19 cellular contexts compared by ENCODE assay signal in genomic region chr19:30402790-30403189, GRCh38. TPM values are rescaled to one million over a fixed set of nuclear protein-coding genes. Genes with fewer than 3 reads are reported as not detected.
"Had no signal": no experiment of that assay in that cellular context is flagged by ENCODE, and none has a peak within 500 bp of the region (broad histone marks: within the 10 kb centered on the region; RNA-seq: fewer than 3 reads in every experiment).

No MANE protein-coding gene starts in this region.

- H3K27ac ChIP-seq: lower lobe of right lung, parathyroid adenoma, right atrium auricular region, skin epidermis had no signal

- H3K9me3 ChIP-seq: lower lobe of right lung, right atrium auricular region, tibial nerve had no signal

- H3K27ac Mint-ChIP-seq: activated CD8-positive, alpha-beta memory T cell treated with anti-CD3 and anti-CD28 coated beads, Interleukin-2, amount 10 ng/mL, durations not matched to agents 7 days and 5 days; activated naive CD4-positive, alpha-beta T cell treated with anti-CD3 and anti-CD28 coated beads, Interleukin-2, amount 10 ng/mL, durations not matched to agents 7 days and 5 days; activated T-helper 2 cell treated with anti-CD3 and anti-CD28 coated beads, Interferon-gamma antibody, Interleukin-2, Interleukin-4, amounts not matched to agents 10 μg/mL and 5 μg/mL and 100 μg/mL, durations not matched to agents 14 hours and 24 hours and 36 hours; stimulated activated naive B cell treated with anti-CD40 and anti-IgM and Interleukin-4, amounts not matched to agents 10 μg/mL and 1 μg/mL and 100 μg/mL, for 72 hours; T-cell had no signal

- H3K27me3 Mint-ChIP-seq: activated CD8-positive, alpha-beta memory T cell treated with anti-CD3 and anti-CD28 coated beads, Interleukin-2, amount 10 ng/mL, durations not matched to agents 7 days and 5 days; activated naive CD4-positive, alpha-beta T cell treated with anti-CD3 and anti-CD28 coated beads, Interleukin-2, amount 10 ng/mL, durations not matched to agents 7 days and 5 days had no signal

- ATAC-seq: activated CD8-positive, alpha-beta memory T cell treated with anti-CD3 and anti-CD28 coated beads, Interleukin-2, amount 10 ng/mL, durations not matched to agents 7 days and 5 days; left colon; lower lobe of right lung; stimulated activated naive B cell treated with anti-CD40 and anti-IgM and Interleukin-4, amounts not matched to agents 10 μg/mL and 1 μg/mL and 100 μg/mL, for 72 hours; T-cell had no signal

- H2AFZ ChIP-seq: parathyroid adenoma had no signal

- H3K4me1 ChIP-seq: lower lobe of right lung, parathyroid adenoma, right atrium auricular region had no signal

- H3K4me3 Mint-ChIP-seq: activated CD8-positive, alpha-beta memory T cell treated with anti-CD3 and anti-CD28 coated beads, Interleukin-2, amount 10 ng/mL, durations not matched to agents 7 days and 5 days; activated naive CD4-positive, alpha-beta T cell treated with anti-CD3 and anti-CD28 coated beads, Interleukin-2, amount 10 ng/mL, durations not matched to agents 7 days and 5 days; neural crest cell; stimulated activated naive B cell treated with anti-CD40 and anti-IgM and Interleukin-4, amounts not matched to agents 10 μg/mL and 1 μg/mL and 100 μg/mL, for 72 hours; T-cell had no signal

- H3K27me3 ChIP-seq: right atrium auricular region, tibial nerve had no signal

- H3K36me3 ChIP-seq: lower lobe of right lung, right atrium auricular region, tibial nerve had no signal

- H3K9me3 Mint-ChIP-seq: activated T-helper 2 cell treated with anti-CD3 and anti-CD28 coated beads, Interferon-gamma antibody, Interleukin-2, Interleukin-4, amounts not matched to agents 10 μg/mL and 5 μg/mL and 100 μg/mL, durations not matched to agents 14 hours and 24 hours and 36 hours; neural crest cell had no signal

- H3K4me1 Mint-ChIP-seq: activated CD8-positive, alpha-beta memory T cell treated with anti-CD3 and anti-CD28 coated beads, Interleukin-2, amount 10 ng/mL, durations not matched to agents 7 days and 5 days; activated naive CD4-positive, alpha-beta T cell treated with anti-CD3 and anti-CD28 coated beads, Interleukin-2, amount 10 ng/mL, durations not matched to agents 7 days and 5 days; stimulated activated naive B cell treated with anti-CD40 and anti-IgM and Interleukin-4, amounts not matched to agents 10 μg/mL and 1 μg/mL and 100 μg/mL, for 72 hours; T-cell had no signal

- H3K79me2 ChIP-seq: parathyroid adenoma had no signal

- H3K36me3 Mint-ChIP-seq: activated CD8-positive, alpha-beta memory T cell treated with anti-CD3 and anti-CD28 coated beads, Interleukin-2, amount 10 ng/mL, durations not matched to agents 7 days and 5 days; activated naive CD4-positive, alpha-beta T cell treated with anti-CD3 and anti-CD28 coated beads, Interleukin-2, amount 10 ng/mL, durations not matched to agents 7 days and 5 days; stimulated activated naive B cell treated with anti-CD40 and anti-IgM and Interleukin-4, amounts not matched to agents 10 μg/mL and 1 μg/mL and 100 μg/mL, for 72 hours; T-cell had no signal

- DNase-seq: activated CD4-positive, alpha-beta T cell treated with anti-CD3 and anti-CD28 coated beads, Interleukin-2, amount 50 U/mL, for 4 hours; activated CD4-positive, CD25-positive, alpha-beta regulatory T cell treated with anti-CD3 and anti-CD28 coated beads, Interleukin-2, amount 50 U/mL, for 72 hours; activated CD8-positive, alpha-beta memory T cell treated with anti-CD3 and anti-CD28 coated beads, Interleukin-2, amount 10 ng/mL, durations not matched to agents 7 days and 5 days; activated naive CD4-positive, alpha-beta T cell treated with anti-CD3 and anti-CD28 coated beads, Interleukin-2, amount 10 ng/mL, durations not matched to agents 7 days and 5 days; activated T-cell treated with anti-CD3 and anti-CD28 coated beads, Interleukin-2, amount 50 U/mL, for 1 hour; left colon; lower lobe of right lung; stimulated activated CD4-positive, alpha-beta T cell treated with anti-CD3 and anti-CD28 coated beads, Interleukin-15, amount 100 ng/mL, for 24 hours; stimulated activated CD4-positive, alpha-beta T cell treated with anti-CD3 and anti-CD28 coated beads, Interleukin-4, amount 100 ng/mL, for 1 hour; stimulated activated naive B cell treated with anti-CD40 and anti-IgM and Interleukin-4, amounts not matched to agents 10 μg/mL and 1 μg/mL and 100 μg/mL, for 72 hours; T-cell; T1000 had no signal

- H3K4me3 ChIP-seq: lower lobe of right lung, right atrium auricular region, skin epidermis, tibial nerve had no signal

RNA-seq across cellular contexts. Expression of gene ZNF536, which starts 30.6 kb away (rescaled TPM):
- total RNA-seq: activated CD8-positive, alpha-beta memory T cell treated with anti-CD3 and anti-CD28 coated beads, Interleukin-2, amount 10 ng/mL, durations not matched to agents 7 days and 5 days; activated T-helper 2 cell treated with anti-CD3 and anti-CD28 coated beads, Interferon-gamma antibody, Interleukin-2, Interleukin-4, amounts not matched to agents 10 μg/mL and 5 μg/mL and 100 μg/mL, durations not matched to agents 14 hours and 24 hours and 36 hours; endothelial cell of umbilical vein had no signal
- polyA plus RNA-seq: endothelial cell of umbilical vein had no signal
